In genomic region chr1:89701746-89702241, GRCh38 we compare ENCODE assay signal across 13 cellular contexts.
DNase-seq lines count a peak whose midpoint lies in the region; FAIRE-seq and TF ChIP-seq lines count a peak whose summit lies in the region.
"Had no signal": no experiment of that assay in that cellular context is flagged by ENCODE, and none has a peak within 500 bp of the region (broad histone marks: within the 10 kb centered on the region; RNA-seq: fewer than 3 reads in every experiment).

No MANE protein-coding gene starts in this region.

- H2AFZ ChIP-seq in astrocyte (ENCODE audit: low read depth, low read length) = no peak overlapping the region
- H2AFZ ChIP-seq: parathyroid adenoma had no signal

- no peaks in the 10 kb centered on the region for H3K4me1 ChIP-seq in astrocyte (ENCODE audit: insufficient read depth, low read length)
- H3K4me1 ChIP-seq: parathyroid adenoma had no signal

- no peak overlapping the region for H3K4me3 ChIP-seq in astrocyte (ENCODE audit: insufficient read depth, low read depth, low read length)
- H3K4me3 ChIP-seq: lung had no signal

- no peaks in the 10 kb centered on the region for H3K27me3 ChIP-seq in astrocyte (ENCODE audit: insufficient read depth, low read length)

- no peaks in the 10 kb centered on the region for H3K36me3 ChIP-seq in astrocyte (ENCODE audit: insufficient read depth, low read length)

- in situ Hi-C loops in GM13976 (cut with MboI; ENCODE audit: low sequenced_read_pairs, unreplicated experiment) = no loop called here

- peaks cover 4% of the 10 kb centered on the region for H3K9me3 Mint-ChIP-seq in astrocyte (ENCODE audit: unreplicated experiment)

- no peaks in the 10 kb centered on the region for H3K36me3 Mint-ChIP-seq in astrocyte (ENCODE audit: low read depth, unreplicated experiment)

- peaks cover 9% of the 10 kb centered on the region for H3K4me1 Mint-ChIP-seq in astrocyte (ENCODE audit: low read depth, unreplicated experiment)

- FAIRE-seq in astrocyte (lab: Jason Lieb, UNC) (no peak), RCC 7860 (lab: Jason Lieb, UNC) (no peak)

- H3K27ac Mint-ChIP-seq in astrocyte (ENCODE audit: unreplicated experiment) = no peak overlapping the region

- no peaks in the 10 kb centered on the region for H3K79me2 ChIP-seq in astrocyte (ENCODE audit: insufficient read depth, low read length)
- H3K79me2 ChIP-seq: parathyroid adenoma had no signal

- H3K4me2 ChIP-seq in astrocyte (ENCODE audit: low read length) = peak overlapping the region; percentile 8

- H3K9me3 ChIP-seq in astrocyte (ENCODE audit: insufficient read depth, low read depth, low read length) = no peaks in the 10 kb centered on the region

- no peaks in the 10 kb centered on the region for H3K27me3 Mint-ChIP-seq in astrocyte (ENCODE audit: low read depth, unreplicated experiment)

- H3K4me3 Mint-ChIP-seq in astrocyte (ENCODE audit: unreplicated experiment) = no peak overlapping the region

- H3K27ac ChIP-seq in astrocyte (ENCODE audit: low read depth, low read length) = no peak overlapping the region
- H3K27ac ChIP-seq: HL-60, parathyroid adenoma had no signal

- no peaks in the 10 kb centered on the region for H4K20me1 ChIP-seq in astrocyte (ENCODE audit: insufficient read depth, low read length)

- no peak overlapping the region for H3K9ac ChIP-seq in astrocyte (ENCODE audit: low read length)
- H3K9ac ChIP-seq: parathyroid adenoma had no signal

- no peak for TF ChIP-seq CTCF in astrocyte (IDR thresholded peaks at IDR 0.05; ENCODE audit: insufficient read depth, low read depth, low read length)
- no peak for TF ChIP-seq CTCF in GM13976 (IDR thresholded peaks at IDR 0.05; ENCODE audit: borderline replicate concordance, control extremely low read depth, extremely low read depth, insufficient read depth, missing control alignments)

- peak; percentile 74 for DNase-seq in activated effector memory CD4-positive, alpha-beta T cell treated with anti-CD3 and anti-CD28 coated beads, Interleukin-2, amount 50 U/mL, for 16 hours
- no peak for DNase-seq in activated effector memory CD4-positive, alpha-beta T cell treated with Interleukin-2 at 50 U/mL for 16 hours
- DNase-seq in activated CD4-positive, alpha-beta T cell treated with anti-CD3 and anti-CD28 coated beads for 4 hours = peak; percentile 43 to 55
- DNase-seq in astrocyte (ENCODE audit: low read depth) (peak; percentile 57), GM13976 (ENCODE audit: low spot score) (no peak), RCC 7860 (ENCODE audit: low spot score) (no peak), islet precursor cell (no peak)
- peak; percentile 12 to 51 for DNase-seq in stimulated activated CD8-positive, alpha-beta memory T cell treated with anti-CD3 and anti-CD28 coated beads, Interleukin-4, amount 100 ng/mL, for 4 hours (ENCODE audit: low read depth in 2 of 2, low spot score in 1 of 2)
- DNase-seq: dermis blood vessel endothelial cell, NCI-H510A treated with DMSO at 0.1 percent for 48 hours had no signal

Comparison
In these comparisons a context has a peak if more than half of its experiments do, and no peak if none do; other contexts are left out.
1. DNase-seq: peak in activated effector memory CD4-positive, alpha-beta T cell treated with anti-CD3 and anti-CD28 coated beads, Interleukin-2, amount 50 U/mL, for 16 hours (single experiment), activated CD4-positive, alpha-beta T cell treated with anti-CD3 and anti-CD28 coated beads for 4 hours (2 of 2), astrocyte (single experiment) and stimulated activated CD8-positive, alpha-beta memory T cell treated with anti-CD3 and anti-CD28 coated beads, Interleukin-4, amount 100 ng/mL, for 4 hours (2 of 2); none in activated effector memory CD4-positive, alpha-beta T cell treated with Interleukin-2 at 50 U/mL for 16 hours (single experiment), GM13976 (single experiment), RCC 7860 (single experiment) and islet precursor cell (single experiment).